ENCODE assay signal across 12 cellular contexts in genomic region chr17:40915199-40915661, GRCh38. TPM values are rescaled to one million over a fixed set of nuclear protein-coding genes. Genes with fewer than 3 reads are reported as not detected.
DNase-seq lines count a peak whose midpoint lies in the region; ATAC-seq and TF ChIP-seq lines count a peak whose summit lies in the region.
"Had no signal": no experiment of that assay in that cellular context is flagged by ENCODE, and none has a peak within 500 bp of the region (broad histone marks: within the 10 kb centered on the region; RNA-seq: fewer than 3 reads in every experiment).

No MANE protein-coding gene starts in this region.

- intact Hi-C loops in thyroid gland (cut with DNase I): no loop called here

- no peak for TF ChIP-seq POLR2A in thyroid gland (IDR thresholded peaks at IDR 0.05)

- peaks cover 45% of the 10 kb centered on the region for H3K4me1 ChIP-seq in foreskin keratinocyte
- no peaks in the 10 kb centered on the region for H3K4me1 ChIP-seq in thyroid gland

- POLR2A ChIA-PET in RWPE1 (lab: Yijun Ruan, JAX; ENCODE audit: low non-redundant PET): no interaction called here

- H3K27me3 ChIP-seq in foreskin keratinocyte (no peaks in the 10 kb centered on the region), WERI-Rb-1 (ENCODE audit: insufficient read depth, low read depth, severe bottlenecking) (no peaks in the 10 kb centered on the region), thyroid gland (no peaks in the 10 kb centered on the region)
- H3K27me3 ChIP-seq: gastrocnemius medialis had no signal

- CTCF ChIA-PET in RWPE1 (lab: Yijun Ruan, JAX): interaction anchor here (0.6 kb wide), 1 partner anchor 39 kb away, joined by 4 read pairs; no protein-coding TSS in a partner anchor

- in situ Hi-C loops in ACHN (cut with HindIII; ENCODE audit: low pct_ligation_motif_present, low pct_unique_long_range_greater_than_20kb, low sequenced_read_pairs): no loop called here

- DNase-seq in ACHN (peak; percentile 86), RWPE1 (ENCODE audit: low spot score) (peak; percentile 90), foreskin keratinocyte (peak; percentile 100), WERI-Rb-1 (no peak), thyroid gland (no peak)
- DNase-seq: gastrocnemius medialis, NCI-H2107, substantia nigra had no signal

- H3K4me3 ChIP-seq in WERI-Rb-1 (ENCODE audit: low read depth, low read length) (no peak overlapping the region), thyroid gland (replicated peaks in 1 of 3) (no peak overlapping the region)
- H3K4me3 ChIP-seq: gastrocnemius medialis had no signal

- TF ChIP-seq CTCF in RWPE1 (conservative IDR thresholded peaks at IDR 0.05; ENCODE audit: low read depth) (no peak), foreskin keratinocyte (conservative IDR thresholded peaks at IDR 0.05) (no peak), WERI-Rb-1 (IDR thresholded peaks at IDR 0.05; ENCODE audit: low read depth, low read length) (no peak), thyroid gland (IDR thresholded peaks at IDR 0.05) (no peak)

- H3K9me3 ChIP-seq in WERI-Rb-1 (ENCODE audit: severe bottlenecking) (no peaks in the 10 kb centered on the region), thyroid gland (no peaks in the 10 kb centered on the region)
- H3K9me3 ChIP-seq: gastrocnemius medialis had no signal

- 66 to 84% methylated on average over 3 of the region's 3 CpGs for WGBS in thyroid gland, 2 donors

- H3K36me3 ChIP-seq in WERI-Rb-1 (no peaks in the 10 kb centered on the region), thyroid gland (no peaks in the 10 kb centered on the region)
- H3K36me3 ChIP-seq: gastrocnemius medialis had no signal

- ATAC-seq in GM21529 (IDR thresholded peaks at IDR 0.05; ENCODE audit: unreplicated experiment) (peak; percentile 62), foreskin keratinocyte (peak; percentile 87), HG03139 (IDR thresholded peaks at IDR 0.05; ENCODE audit: unreplicated experiment) (no peak), GM18907 (IDR thresholded peaks at IDR 0.05; ENCODE audit: unreplicated experiment) (no peak)

- H3K27ac ChIP-seq in RWPE1: no peak overlapping the region
- peak overlapping the region; percentile 100 for H3K27ac ChIP-seq in foreskin keratinocyte
- no peak overlapping the region for H3K27ac ChIP-seq in WERI-Rb-1
- no peak overlapping the region for H3K27ac ChIP-seq in thyroid gland
- H3K27ac ChIP-seq: gastrocnemius medialis had no signal

RNA-seq across cellular contexts. Expression of gene KRT23, which starts 22.2 kb away (rescaled TPM):
- 0.71 and 1.1 TPM in 2 replicates for total RNA-seq in foreskin keratinocyte
- 0.38 and 0.75 TPM in 2 replicates for polyA plus RNA-seq in foreskin keratinocyte
- 1 to 10 TPM in 1 of 4 donors, not detected in 3; 4.6 TPM for total RNA-seq in thyroid gland
- total RNA-seq: pulmonary artery endothelial cell had no signal

RNA-seq across cellular contexts. Expression of gene KRT20, which starts 30.2 kb away (rescaled TPM):
- total RNA-seq in foreskin keratinocyte (not detected in 2 replicates), thyroid gland (not detected)
- not detected in 2 replicates for polyA plus RNA-seq in foreskin keratinocyte
- total RNA-seq: pulmonary artery endothelial cell had no signal

RNA-seq across cellular contexts. Expression of gene KRT12, which starts 48.2 kb away (rescaled TPM):
- total RNA-seq in foreskin keratinocyte (not detected in 2 replicates), thyroid gland (not detected)
- polyA plus RNA-seq in foreskin keratinocyte: not detected in 2 replicates
- total RNA-seq: gastrocnemius medialis, pulmonary artery endothelial cell had no signal

RNA-seq across cellular contexts. Expression of gene KRT39, which starts 51.5 kb away (rescaled TPM):
- total RNA-seq in foreskin keratinocyte (not detected in 2 replicates), thyroid gland (not detected)
- not detected in 2 replicates for polyA plus RNA-seq in foreskin keratinocyte
- total RNA-seq: gastrocnemius medialis, pulmonary artery endothelial cell had no signal

Comparison
In these comparisons a context has a peak if more than half of its experiments do, and no peak if none do; other contexts are left out.
1. DNase-seq: peak in ACHN (single experiment), RWPE1 (single experiment) and foreskin keratinocyte (2 of 2); none in WERI-Rb-1 (single experiment) and thyroid gland (0 of 2).
2. ATAC-seq: peak in GM21529 (single experiment) and foreskin keratinocyte (single experiment); none in HG03139 (single experiment) and GM18907 (single experiment).